1 cellular context compared by ENCODE assay signal in genomic region chr3:194161181-194162045, GRCh38.
TF ChIP-seq lines count a peak whose summit lies in the region.

No MANE protein-coding gene starts in this region.

TF ChIP-seq in HepG2, 621 proteins besides CTCF, POLR2A, EP300 and RAD21 (continued from another document and continues in another):
- TF ChIP-seq ZBTB40 (IDR thresholded peaks at IDR 0.05) (no peak), ZBTB40 (CRISPR knock-in tag; IDR thresholded peaks at IDR 0.05) (0 out of 2 replicates have a peak, but pooled peaks have one; percentile 18), ZNF296 (CRISPR knock-in tag; conservative IDR thresholded peaks at IDR 0.05) (no peak), ZNF367 (CRISPR knock-in tag; IDR thresholded peaks at IDR 0.05; ENCODE audit: borderline replicate concordance) (no peak), KLF6 (CRISPR knock-in tag; IDR thresholded peaks at IDR 0.05) (0 out of 2 replicates have a peak, but pooled peaks have one; percentile 42), ZNF180 (CRISPR knock-in tag; IDR thresholded peaks at IDR 0.05; ENCODE audit: borderline replicate concordance, low read depth) (no peak), SPEN (CRISPR knock-in tag; IDR thresholded peaks at IDR 0.05; ENCODE audit: low read depth) (no peak), ZFP1 (CRISPR knock-in tag; IDR thresholded peaks at IDR 0.05) (no peak), ZNF770 (CRISPR knock-in tag; IDR thresholded peaks at IDR 0.05) (no peak), HMG20B (CRISPR knock-in tag; conservative IDR thresholded peaks at IDR 0.05) (0 out of 2 replicates have a peak, but pooled peaks have one; percentile 18), CC2D1A (CRISPR knock-in tag; IDR thresholded peaks at IDR 0.05) (no peak), LBX2 (CRISPR knock-in tag; IDR thresholded peaks at IDR 0.05; ENCODE audit: borderline replicate concordance) (no peak), ZNF644 (CRISPR knock-in tag; IDR thresholded peaks at IDR 0.05; ENCODE audit: low read depth) (0 out of 2 replicates have a peak, but pooled peaks have one; percentile 44), SKIL (CRISPR knock-in tag; IDR thresholded peaks at IDR 0.05; ENCODE audit: borderline replicate concordance) (no peak), ZNF274 (CRISPR knock-in tag; IDR thresholded peaks at IDR 0.05) (no peak), HINFP (CRISPR knock-in tag; IDR thresholded peaks at IDR 0.05; ENCODE audit: low read depth) (no peak), ZNF562 (CRISPR knock-in tag; IDR thresholded peaks at IDR 0.05; ENCODE audit: borderline replicate concordance) (no peak), FOSL1 (CRISPR knock-in tag; IDR thresholded peaks at IDR 0.05; ENCODE audit: borderline replicate concordance) (no peak), CBX5 (CRISPR knock-in tag; IDR thresholded peaks at IDR 0.05; ENCODE audit: borderline replicate concordance) (0 out of 2 replicates have a peak, but pooled peaks have one; percentile 48), ZFP90 (CRISPR knock-in tag; IDR thresholded peaks at IDR 0.05; ENCODE audit: borderline replicate concordance) (peak; percentile 62; the same call in 1 of the 2 replicates), FOXA3 (CRISPR knock-in tag; IDR thresholded peaks at IDR 0.05) (peak; percentile 44; the same call in 1 of the 2 replicates), ZNF543 (CRISPR knock-in tag; IDR thresholded peaks at IDR 0.05) (no peak), CSRNP2 (CRISPR knock-in tag; conservative IDR thresholded peaks at IDR 0.05; ENCODE audit: low read depth) (no peak), ATF5 (CRISPR knock-in tag; IDR thresholded peaks at IDR 0.05; ENCODE audit: low read depth) (no peak), TIGD3 (CRISPR knock-in tag; IDR thresholded peaks at IDR 0.05; ENCODE audit: borderline replicate concordance) (no peak), ZFP36L1 (CRISPR knock-in tag; IDR thresholded peaks at IDR 0.05) (no peak), DDIT3 (CRISPR knock-in tag; IDR thresholded peaks at IDR 0.05) (no peak), NRL (CRISPR knock-in tag; IDR thresholded peaks at IDR 0.05; ENCODE audit: borderline replicate concordance) (no peak), DMTF1 (CRISPR knock-in tag; IDR thresholded peaks at IDR 0.05) (no peak), SP4 (CRISPR knock-in tag; IDR thresholded peaks at IDR 0.05) (no peak), ELK4 (CRISPR knock-in tag; IDR thresholded peaks at IDR 0.05; ENCODE audit: borderline replicate concordance) (no peak), ZNF550 (CRISPR knock-in tag; IDR thresholded peaks at IDR 0.05; ENCODE audit: borderline replicate concordance) (no peak), TBX2 (CRISPR knock-in tag; IDR thresholded peaks at IDR 0.05; ENCODE audit: borderline replicate concordance) (peak; percentile 69), MAFG (CRISPR knock-in tag; IDR thresholded peaks at IDR 0.05) (no peak)
